Comparison of ENCODE assay signal across 15 cellular contexts in the genomic region with DNA sequence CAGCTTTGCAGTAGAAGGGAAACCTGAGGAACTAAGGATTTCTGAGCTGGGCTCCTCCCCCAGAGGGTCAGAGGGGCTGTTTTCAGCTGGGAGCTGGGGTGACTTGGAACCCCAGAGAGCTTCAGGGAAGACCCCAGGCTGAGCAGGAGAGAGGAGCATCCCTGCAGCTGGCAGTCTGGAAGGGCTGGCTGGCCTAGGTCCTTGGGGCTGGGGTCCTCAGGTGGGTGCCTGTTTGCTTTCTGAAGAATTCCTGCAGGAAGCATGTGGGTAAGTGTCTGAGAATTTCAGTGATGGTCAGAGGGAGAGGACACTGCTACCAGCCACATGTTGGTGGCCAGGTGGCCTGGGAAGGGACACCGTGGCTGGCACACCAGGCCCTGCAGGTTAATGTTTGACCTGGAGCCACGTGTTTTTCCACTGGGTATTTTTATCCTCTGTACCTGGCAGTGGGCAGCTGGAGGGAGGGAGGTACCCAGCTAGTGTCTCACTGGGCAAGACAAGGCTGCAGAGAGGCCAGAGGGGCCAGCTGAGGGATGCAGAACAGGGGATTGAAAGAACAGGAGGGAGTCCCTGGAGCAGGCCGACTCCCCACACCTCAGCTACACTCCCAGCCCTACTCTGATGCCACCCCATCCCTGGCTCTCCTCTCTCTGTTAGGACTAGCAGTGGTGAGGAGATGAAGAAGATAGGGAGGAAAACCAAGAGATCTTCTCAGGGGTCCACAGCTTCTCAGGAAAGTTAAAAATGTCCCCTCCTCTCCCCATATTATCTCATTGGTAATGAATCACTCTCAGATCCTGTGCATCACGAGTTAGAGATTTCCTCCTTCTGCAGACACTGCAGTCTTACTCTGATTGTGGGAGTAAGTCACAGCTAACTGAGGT.
DNase-seq lines count a peak whose midpoint lies in the region; ATAC-seq, FAIRE-seq and TF ChIP-seq lines count a peak whose summit lies in the region.
"Had no signal": no experiment of that assay in that cellular context is flagged by ENCODE, and none has a peak within 500 bp of the region (broad histone marks: within the 10 kb centered on the region; RNA-seq: fewer than 3 reads in every experiment).

No MANE protein-coding gene starts in this region.

- peak overlapping the region; percentile 95 for H3K27ac Mint-ChIP-seq in Calu3 (ENCODE audit: unreplicated experiment)
- H3K27ac Mint-ChIP-seq: activated B cell treated with CpG ODN at 0.5 μM for 24 hours; activated naive CD8-positive, alpha-beta T cell treated with anti-CD3 and anti-CD28 coated beads for 36 hours; B cell had no signal

- H3K9me3 ChIP-seq in SK-N-SH (no peaks in the 10 kb centered on the region), pancreas (no peaks in the 10 kb centered on the region)

- TF ChIP-seq EP300 in SK-N-SH (IDR thresholded peaks at IDR 0.05; ENCODE audit: borderline replicate concordance in 1 of 2, low read depth in 1 of 2, low read length in 1 of 2) = no peak

- H3K9me2 ChIP-seq in SK-N-SH = no peaks in the 10 kb centered on the region

- ATAC-seq in pancreas (peak; percentile 71 to 83 (median 82)), GM18868 (IDR thresholded peaks at IDR 0.05; ENCODE audit: unreplicated experiment) (no peak)

- no peaks in the 10 kb centered on the region for H3K27me3 Mint-ChIP-seq in Calu3 (ENCODE audit: unreplicated experiment)
- H3K27me3 Mint-ChIP-seq: activated naive CD8-positive, alpha-beta T cell treated with anti-CD3 and anti-CD28 coated beads for 36 hours had no signal

- peak overlapping the region; percentile 17 for H3K4me3 Mint-ChIP-seq in Calu3 (ENCODE audit: low read depth, unreplicated experiment)
- H3K4me3 Mint-ChIP-seq: activated B cell treated with CpG ODN at 0.5 μM for 24 hours; activated naive CD8-positive, alpha-beta T cell treated with anti-CD3 and anti-CD28 coated beads for 36 hours; B cell had no signal

- H3K27me3 ChIP-seq in SK-N-SH (ENCODE audit: insufficient read depth) (no peaks in the 10 kb centered on the region), pancreas (no peaks in the 10 kb centered on the region)

- H3K36me3 Mint-ChIP-seq in Calu3 (ENCODE audit: insufficient read depth, unreplicated experiment) = peaks cover 48% of the 10 kb centered on the region
- H3K36me3 Mint-ChIP-seq: activated naive CD8-positive, alpha-beta T cell treated with anti-CD3 and anti-CD28 coated beads for 36 hours had no signal

- peaks cover 29 to 78% of the 10 kb centered on the region in 2 experiments for H3K4me1 ChIP-seq in SK-N-SH (ENCODE audit: control insufficient read depth in 1 of 2, insufficient read depth in 2 of 2, low read depth in 1 of 2, low read length in 1 of 2)
- H3K4me1 ChIP-seq in pancreas = peaks cover 55 to 62% (median 58%) of the 10 kb centered on the region in 3 donors

- no peaks in the 10 kb centered on the region for H4K20me1 ChIP-seq in SK-N-SH (ENCODE audit: insufficient read depth)

- H3K4me1 Mint-ChIP-seq in Calu3 (ENCODE audit: low read depth, unreplicated experiment) = peaks cover 94% of the 10 kb centered on the region
- H3K4me1 Mint-ChIP-seq: activated B cell treated with CpG ODN at 0.5 μM for 24 hours; activated naive CD8-positive, alpha-beta T cell treated with anti-CD3 and anti-CD28 coated beads for 36 hours; B cell had no signal

- H3K36me3 ChIP-seq in SK-N-SH (replicated peaks in 1 of 2; ENCODE audit: control insufficient read depth in 1 of 2, insufficient read depth in 2 of 2, low read length in 1 of 2) (no peaks in the 10 kb centered on the region), pancreas (no peaks in the 10 kb centered on the region)

- POLR2A ChIA-PET in SK-N-SH (lab: Yijun Ruan, JAX) = interaction anchor here (0.7 to 1.3 kb wide), 3 partner anchors 9 to 137 kb away, joined by 3 read pairs; no protein-coding TSS in a partner anchor

- H3K9ac ChIP-seq in SK-N-SH = 0 out of 2 replicates have a peak overlapping the region, but pooled peaks have one; percentile 5

- H3F3A ChIP-seq in SK-N-SH (replicated peaks; ENCODE audit: insufficient read depth) = no peaks in the 10 kb centered on the region

- TF ChIP-seq CTCF in Calu3 (IDR thresholded peaks at IDR 0.05; ENCODE audit: unreplicated experiment) (no peak), SK-N-SH (IDR thresholded peaks at IDR 0.05) (no peak), fibroblast of pulmonary artery (IDR thresholded peaks at IDR 0.05; ENCODE audit: low read length, missing control alignments) (no peak), pancreas (IDR thresholded peaks at IDR 0.05) (no peak)

- intact Hi-C loops in Calu3 (cut with micrococcal nuclease; ENCODE audit: unreplicated experiment) = no loop called here
- intact Hi-C loops in pancreas (cut with DNase I) = no loop called here

- CTCF ChIA-PET in Calu3 (lab: Charles Lee) (interaction anchor here (1.0 to 3.3 kb wide), 5 partner anchors 11 to 144 kb away, joined by 3 to 26 read pairs (median 3); no protein-coding TSS in a partner anchor), SK-N-SH (lab: Yijun Ruan, JAX) (interaction anchor here (0.6 to 3.8 kb wide), 13 partner anchors 11 to 166 kb away, joined by 3 to 16 read pairs (median 6); no protein-coding TSS in a partner anchor)

- no TSS peak for BruUV-seq in Calu3 (replicated peaks; lab: Mats Ljungman, UMichigan)

- peak overlapping the region; percentile 10 to 90; a peak in 2 of 4 replicates for H3K27ac ChIP-seq in SK-N-SH (ENCODE audit: low read depth in 2 of 2, low read length in 1 of 2)
- peak overlapping the region in 3 of 4 donors; percentile 8 to 73 (median 57) for H3K27ac ChIP-seq in pancreas

- FAIRE-seq in pancreas (lab: Jason Lieb, UNC) = no peak
- FAIRE-seq: GM12892 had no signal

- H3K4me2 ChIP-seq in SK-N-SH = no peak overlapping the region

- DNase-seq in Calu3 (peak; percentile 62), SK-N-SH (no peak), fibroblast of pulmonary artery (ENCODE audit: low read depth) (peak; percentile 37), pancreas (peak in 5 of 6 donors; percentile 72 to 90 (median 77)), HK-2 (ENCODE audit: unreplicated experiment) (no peak), NCI-H526 (lab: John Stamatoyannopoulos, UW) (no peak)
- no peak for DNase-seq in stimulated activated CD4-positive, alpha-beta T cell treated with anti-CD3 and anti-CD28 coated beads, Interleukin-4, amount 100 ng/mL, for 24 hours
- DNase-seq: activated B cell treated with CpG ODN at 0.5 μM for 24 hours; activated naive CD8-positive, alpha-beta T cell treated with anti-CD3 and anti-CD28 coated beads for 36 hours; NCI-H1092 treated with DMSO at 0.1 percent for 48 hours; NCI-H345; nucleus accumbens had no signal

- no peaks in the 10 kb centered on the region for H3K9me3 Mint-ChIP-seq in Calu3 (ENCODE audit: low read depth, unreplicated experiment)
- H3K9me3 Mint-ChIP-seq: activated B cell treated with CpG ODN at 0.5 μM for 24 hours; activated naive CD8-positive, alpha-beta T cell treated with anti-CD3 and anti-CD28 coated beads for 36 hours had no signal

- WGBS in SK-N-SH (ENCODE audit: low lambda C conversion rate) = 74% methylated on average over 3 of the region's 4 CpGs
- WGBS in pancreas, 2 donors = 17 to 24% methylated on average over 4 of the region's 4 CpGs

- H2AFZ ChIP-seq in SK-N-SH (ENCODE audit: low read depth) = peak overlapping the region; percentile 80

- no peaks in the 10 kb centered on the region for H3K79me2 ChIP-seq in SK-N-SH (ENCODE audit: insufficient read depth)

- no peak overlapping the region for H3K4me3 ChIP-seq in SK-N-SH (ENCODE audit: low read depth in 2 of 2, low read length in 1 of 2)
- no peak overlapping the region for H3K4me3 ChIP-seq in fibroblast of pulmonary artery (replicated peaks; ENCODE audit: low read depth, low read length)
- H3K4me3 ChIP-seq in pancreas = no peak overlapping the region

- no peak for TF ChIP-seq RAD21 in SK-N-SH (IDR thresholded peaks at IDR 0.05; ENCODE audit: low read length)

TF ChIP-seq in SK-N-SH, 30 proteins besides CTCF, POLR2A, EP300 and RAD21 (continues in another document):
- no peak for TF ChIP-seq SMC3 (IDR thresholded peaks at IDR 0.05; ENCODE audit: low read depth, low read length)
- TF ChIP-seq CHD2 (IDR thresholded peaks at IDR 0.05; ENCODE audit: low read length, partially characterized antibody) = no peak
- TF ChIP-seq, protein P1, sequence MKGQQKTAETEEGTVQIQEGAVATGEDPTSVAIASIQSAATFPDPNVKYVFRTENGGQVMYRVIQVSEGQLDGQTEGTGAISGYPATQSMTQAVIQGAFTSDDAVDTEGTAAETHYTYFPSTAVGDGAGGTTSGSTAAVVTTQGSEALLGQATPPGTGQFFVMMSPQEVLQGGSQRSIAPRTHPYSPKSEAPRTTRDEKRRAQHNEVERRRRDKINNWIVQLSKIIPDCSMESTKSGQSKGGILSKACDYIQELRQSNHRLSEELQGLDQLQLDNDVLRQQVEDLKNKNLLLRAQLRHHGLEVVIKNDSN (IDR thresholded peaks at IDR 0.05; ENCODE audit: borderline replicate concordance, low read depth) = no peak
- TF ChIP-seq, protein P2, sequence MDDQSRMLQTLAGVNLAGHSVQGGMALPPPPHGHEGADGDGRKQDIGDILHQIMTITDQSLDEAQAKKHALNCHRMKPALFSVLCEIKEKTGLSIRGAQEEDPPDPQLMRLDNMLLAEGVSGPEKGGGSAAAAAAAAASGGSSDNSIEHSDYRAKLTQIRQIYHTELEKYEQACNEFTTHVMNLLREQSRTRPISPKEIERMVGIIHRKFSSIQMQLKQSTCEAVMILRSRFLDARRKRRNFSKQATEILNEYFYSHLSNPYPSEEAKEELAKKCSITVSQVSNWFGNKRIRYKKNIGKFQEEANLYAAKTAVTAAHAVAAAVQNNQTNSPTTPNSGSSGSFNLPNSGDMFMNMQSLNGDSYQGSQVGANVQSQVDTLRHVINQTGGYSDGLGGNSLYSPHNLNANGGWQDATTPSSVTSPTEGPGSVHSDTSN (IDR thresholded peaks at IDR 0.05) = no peak
- TF ChIP-seq NRF1 (IDR thresholded peaks at IDR 0.05; ENCODE audit: low read depth, low read length) = no peak
- no peak for TF ChIP-seq ELF1 (IDR thresholded peaks at IDR 0.05)
- TF ChIP-seq RCOR1 (IDR thresholded peaks at IDR 0.05; ENCODE audit: low read length) = no peak
- no peak for TF ChIP-seq RFX5 (IDR thresholded peaks at IDR 0.05; ENCODE audit: low read length)
- TF ChIP-seq GATA2 (CRISPR knock-in tag; IDR thresholded peaks at IDR 0.05) = no peak
- no peak for TF ChIP-seq FOXM1 (IDR thresholded peaks at IDR 0.05; ENCODE audit: low read depth)
- no peak for TF ChIP-seq RXRA (IDR thresholded peaks at IDR 0.05; ENCODE audit: borderline replicate concordance, low read depth)
- no peak for TF ChIP-seq YY1 (IDR thresholded peaks at IDR 0.05; ENCODE audit: low read depth)

Comparison
In these comparisons a context has a peak if more than half of its experiments do, and no peak if none do; other contexts are left out.
1. DNase-seq: peak in Calu3 (single experiment), fibroblast of pulmonary artery (single experiment) and pancreas (5 of 6); none in SK-N-SH (single experiment), stimulated activated CD4-positive, alpha-beta T cell treated with anti-CD3 and anti-CD28 coated beads, Interleukin-4, amount 100 ng/mL, for 24 hours (single experiment), HK-2 (single experiment) and NCI-H526 (0 of 2).